1 cellular context compared by ENCODE assay signal in genomic region chr4:177505171-177505615, GRCh38.
A peak's percentile ranks its signal among the peaks of the same experiment; 100 is the strongest.
TF ChIP-seq lines count a peak whose summit lies in the region.

No MANE protein-coding gene starts in this region.

TF ChIP-seq in K562, 482 proteins besides CTCF, POLR2A, EP300 and RAD21 (continued from another document and continues in another):
- TF ChIP-seq TFAP4 (CRISPR knock-in tag; IDR thresholded peaks at IDR 0.05; ENCODE audit: borderline replicate concordance), result peak; percentile 26; the same call in 1 of the 2 replicates
- TF ChIP-seq ZNF165 (CRISPR knock-in tag; IDR thresholded peaks at IDR 0.05; ENCODE audit: borderline replicate concordance), result no peak
- no peak for TF ChIP-seq ETS2 (tag; IDR thresholded peaks at IDR 0.05; ENCODE audit: borderline replicate concordance, poor library complexity, severe bottlenecking)
- TF ChIP-seq MED1 (CRISPR knock-in tag; IDR thresholded peaks at IDR 0.05; ENCODE audit: borderline replicate concordance), result no peak
- TF ChIP-seq NFE2L1 (tag; IDR thresholded peaks at IDR 0.05; ENCODE audit: borderline replicate concordance, low read depth), result peak; percentile 24; the same call in 1 of the 2 replicates
- TF ChIP-seq CBFA2T2 (conservative IDR thresholded peaks at IDR 0.05), result peak; percentile 24; the same call in 1 of the 2 replicates
- no peak for TF ChIP-seq TRIM25 (IDR thresholded peaks at IDR 0.05; ENCODE audit: borderline replicate concordance)
- TF ChIP-seq, protein P1, sequence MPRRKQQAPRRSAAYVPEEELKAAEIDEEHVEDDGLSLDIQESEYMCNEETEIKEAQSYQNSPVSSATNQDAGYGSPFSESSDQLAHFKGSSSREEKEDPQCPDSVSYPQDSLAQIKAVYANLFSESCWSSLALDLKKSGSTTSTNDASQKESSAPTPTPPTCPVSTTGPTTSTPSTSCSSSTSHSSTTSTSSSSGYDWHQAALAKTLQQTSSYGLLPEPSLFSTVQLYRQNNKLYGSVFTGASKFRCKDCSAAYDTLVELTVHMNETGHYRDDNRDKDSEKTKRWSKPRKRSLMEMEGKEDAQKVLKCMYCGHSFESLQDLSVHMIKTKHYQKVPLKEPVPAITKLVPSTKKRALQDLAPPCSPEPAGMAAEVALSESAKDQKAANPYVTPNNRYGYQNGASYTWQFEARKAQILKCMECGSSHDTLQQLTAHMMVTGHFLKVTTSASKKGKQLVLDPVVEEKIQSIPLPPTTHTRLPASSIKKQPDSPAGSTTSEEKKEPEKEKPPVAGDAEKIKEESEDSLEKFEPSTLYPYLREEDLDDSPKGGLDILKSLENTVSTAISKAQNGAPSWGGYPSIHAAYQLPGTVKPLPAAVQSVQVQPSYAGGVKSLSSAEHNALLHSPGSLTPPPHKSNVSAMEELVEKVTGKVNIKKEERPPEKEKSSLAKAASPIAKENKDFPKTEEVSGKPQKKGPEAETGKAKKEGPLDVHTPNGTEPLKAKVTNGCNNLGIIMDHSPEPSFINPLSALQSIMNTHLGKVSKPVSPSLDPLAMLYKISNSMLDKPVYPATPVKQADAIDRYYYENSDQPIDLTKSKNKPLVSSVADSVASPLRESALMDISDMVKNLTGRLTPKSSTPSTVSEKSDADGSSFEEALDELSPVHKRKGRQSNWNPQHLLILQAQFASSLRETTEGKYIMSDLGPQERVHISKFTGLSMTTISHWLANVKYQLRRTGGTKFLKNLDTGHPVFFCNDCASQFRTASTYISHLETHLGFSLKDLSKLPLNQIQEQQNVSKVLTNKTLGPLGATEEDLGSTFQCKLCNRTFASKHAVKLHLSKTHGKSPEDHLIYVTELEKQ (CRISPR knock-in tag; IDR thresholded peaks at IDR 0.05), result no peak
- no peak for TF ChIP-seq IRF2 (CRISPR knock-in tag; IDR thresholded peaks at IDR 0.05)
- TF ChIP-seq, protein P2, sequence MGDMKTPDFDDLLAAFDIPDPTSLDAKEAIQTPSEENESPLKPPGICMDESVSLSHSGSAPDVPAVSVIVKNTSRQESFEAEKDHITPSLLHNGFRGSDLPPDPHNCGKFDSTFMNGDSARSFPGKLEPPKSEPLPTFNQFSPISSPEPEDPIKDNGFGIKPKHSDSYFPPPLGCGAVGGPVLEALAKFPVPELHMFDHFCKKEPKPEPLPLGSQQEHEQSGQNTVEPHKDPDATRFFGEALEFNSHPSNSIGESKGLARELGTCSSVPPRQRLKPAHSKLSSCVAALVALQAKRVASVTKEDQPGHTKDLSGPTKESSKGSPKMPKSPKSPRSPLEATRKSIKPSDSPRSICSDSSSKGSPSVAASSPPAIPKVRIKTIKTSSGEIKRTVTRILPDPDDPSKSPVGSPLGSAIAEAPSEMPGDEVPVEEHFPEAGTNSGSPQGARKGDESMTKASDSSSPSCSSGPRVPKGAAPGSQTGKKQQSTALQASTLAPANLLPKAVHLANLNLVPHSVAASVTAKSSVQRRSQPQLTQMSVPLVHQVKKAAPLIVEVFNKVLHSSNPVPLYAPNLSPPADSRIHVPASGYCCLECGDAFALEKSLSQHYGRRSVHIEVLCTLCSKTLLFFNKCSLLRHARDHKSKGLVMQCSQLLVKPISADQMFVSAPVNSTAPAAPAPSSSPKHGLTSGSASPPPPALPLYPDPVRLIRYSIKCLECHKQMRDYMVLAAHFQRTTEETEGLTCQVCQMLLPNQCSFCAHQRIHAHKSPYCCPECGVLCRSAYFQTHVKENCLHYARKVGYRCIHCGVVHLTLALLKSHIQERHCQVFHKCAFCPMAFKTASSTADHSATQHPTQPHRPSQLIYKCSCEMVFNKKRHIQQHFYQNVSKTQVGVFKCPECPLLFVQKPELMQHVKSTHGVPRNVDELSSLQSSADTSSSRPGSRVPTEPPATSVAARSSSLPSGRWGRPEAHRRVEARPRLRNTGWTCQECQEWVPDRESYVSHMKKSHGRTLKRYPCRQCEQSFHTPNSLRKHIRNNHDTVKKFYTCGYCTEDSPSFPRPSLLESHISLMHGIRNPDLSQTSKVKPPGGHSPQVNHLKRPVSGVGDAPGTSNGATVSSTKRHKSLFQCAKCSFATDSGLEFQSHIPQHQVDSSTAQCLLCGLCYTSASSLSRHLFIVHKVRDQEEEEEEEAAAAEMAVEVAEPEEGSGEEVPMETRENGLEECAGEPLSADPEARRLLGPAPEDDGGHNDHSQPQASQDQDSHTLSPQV (IDR thresholded peaks at IDR 0.05), result peak; percentile 59; the same call in 1 of the 2 replicates
- TF ChIP-seq, protein P3, sequence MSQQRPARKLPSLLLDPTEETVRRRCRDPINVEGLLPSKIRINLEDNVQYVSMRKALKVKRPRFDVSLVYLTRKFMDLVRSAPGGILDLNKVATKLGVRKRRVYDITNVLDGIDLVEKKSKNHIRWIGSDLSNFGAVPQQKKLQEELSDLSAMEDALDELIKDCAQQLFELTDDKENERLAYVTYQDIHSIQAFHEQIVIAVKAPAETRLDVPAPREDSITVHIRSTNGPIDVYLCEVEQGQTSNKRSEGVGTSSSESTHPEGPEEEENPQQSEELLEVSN (IDR thresholded peaks at IDR 0.05; ENCODE audit: borderline replicate concordance in 1 of 2, extremely low read depth in 1 of 2, insufficient read depth in 1 of 2, insufficient read length in 1 of 2, low read depth in 1 of 2, low read length in 1 of 2, poor library complexity in 1 of 2, severe bottlenecking in 1 of 2), result peak in 1 of 2 experiments; percentile 66
- TF ChIP-seq ZNF512 (tag; IDR thresholded peaks at IDR 0.05), result no peak
- TF ChIP-seq NUFIP1 (IDR thresholded peaks at IDR 0.05; ENCODE audit: partially characterized antibody), result no peak
- TF ChIP-seq, protein P4, sequence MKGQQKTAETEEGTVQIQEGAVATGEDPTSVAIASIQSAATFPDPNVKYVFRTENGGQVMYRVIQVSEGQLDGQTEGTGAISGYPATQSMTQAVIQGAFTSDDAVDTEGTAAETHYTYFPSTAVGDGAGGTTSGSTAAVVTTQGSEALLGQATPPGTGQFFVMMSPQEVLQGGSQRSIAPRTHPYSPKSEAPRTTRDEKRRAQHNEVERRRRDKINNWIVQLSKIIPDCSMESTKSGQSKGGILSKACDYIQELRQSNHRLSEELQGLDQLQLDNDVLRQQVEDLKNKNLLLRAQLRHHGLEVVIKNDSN (CRISPR knock-in tag; IDR thresholded peaks at IDR 0.05), result no peak
- TF ChIP-seq TCF7 (IDR thresholded peaks at IDR 0.05; ENCODE audit: borderline replicate concordance), result no peak
- no peak for TF ChIP-seq CHCHD3 (CRISPR knock-in tag; IDR thresholded peaks at IDR 0.05)
- TF ChIP-seq LCOR (CRISPR knock-in tag; IDR thresholded peaks at IDR 0.05), result no peak
- TF ChIP-seq MAFG (tag; conservative IDR thresholded peaks at IDR 0.05), result peak; percentile 86
- no peak for TF ChIP-seq HNRNPLL (IDR thresholded peaks at IDR 0.05; ENCODE audit: low read depth, low read length, poor library complexity, severe bottlenecking)
- TF ChIP-seq BACH1 (tag; IDR thresholded peaks at IDR 0.05), result peak; percentile 59
- no peak for TF ChIP-seq ZNF140 (CRISPR knock-in tag; IDR thresholded peaks at IDR 0.05)
- no peak for TF ChIP-seq ZNF217 (CRISPR knock-in tag; IDR thresholded peaks at IDR 0.05)
- TF ChIP-seq ZNF77 (CRISPR knock-in tag; IDR thresholded peaks at IDR 0.05), result no peak
- TF ChIP-seq ATF1 (CRISPR knock-in tag; IDR thresholded peaks at IDR 0.05), result no peak
- 0 out of 2 replicates have a peak, but pooled peaks have one; percentile 22 for TF ChIP-seq ATF1 (tag; IDR thresholded peaks at IDR 0.05)
- no peak for TF ChIP-seq SMARCB1 (IDR thresholded peaks at IDR 0.05; ENCODE audit: insufficient read length, low read depth)
- no peak for TF ChIP-seq ZNF175 (CRISPR knock-in tag; IDR thresholded peaks at IDR 0.05; ENCODE audit: low read depth)
- TF ChIP-seq ZEB2 (IDR thresholded peaks at IDR 0.05), result peak; percentile 92
- no peak for TF ChIP-seq ZFP30 (CRISPR knock-in tag; IDR thresholded peaks at IDR 0.05; ENCODE audit: borderline replicate concordance)
- TF ChIP-seq BCOR (IDR thresholded peaks at IDR 0.05), result no peak
- TF ChIP-seq ARNT (IDR thresholded peaks at IDR 0.05), result no peak
- no peak for TF ChIP-seq ILF3 (IDR thresholded peaks at IDR 0.05; ENCODE audit: borderline replicate concordance)
- no peak for TF ChIP-seq POLR2H (tag; IDR thresholded peaks at IDR 0.05; ENCODE audit: low read depth)
- TF ChIP-seq, protein P5, sequence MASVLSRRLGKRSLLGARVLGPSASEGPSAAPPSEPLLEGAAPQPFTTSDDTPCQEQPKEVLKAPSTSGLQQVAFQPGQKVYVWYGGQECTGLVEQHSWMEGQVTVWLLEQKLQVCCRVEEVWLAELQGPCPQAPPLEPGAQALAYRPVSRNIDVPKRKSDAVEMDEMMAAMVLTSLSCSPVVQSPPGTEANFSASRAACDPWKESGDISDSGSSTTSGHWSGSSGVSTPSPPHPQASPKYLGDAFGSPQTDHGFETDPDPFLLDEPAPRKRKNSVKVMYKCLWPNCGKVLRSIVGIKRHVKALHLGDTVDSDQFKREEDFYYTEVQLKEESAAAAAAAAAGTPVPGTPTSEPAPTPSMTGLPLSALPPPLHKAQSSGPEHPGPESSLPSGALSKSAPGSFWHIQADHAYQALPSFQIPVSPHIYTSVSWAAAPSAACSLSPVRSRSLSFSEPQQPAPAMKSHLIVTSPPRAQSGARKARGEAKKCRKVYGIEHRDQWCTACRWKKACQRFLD (CRISPR knock-in tag; IDR thresholded peaks at IDR 0.05), result no peak
- TF ChIP-seq ZSCAN32 (CRISPR knock-in tag; IDR thresholded peaks at IDR 0.05), result no peak
- TF ChIP-seq RBM15 (IDR thresholded peaks at IDR 0.05; ENCODE audit: insufficient read depth, low read length), result no peak
- TF ChIP-seq WHSC1 (IDR thresholded peaks at IDR 0.05; ENCODE audit: low read length), result no peak
- no peak for TF ChIP-seq HCFC1 (IDR thresholded peaks at IDR 0.05; ENCODE audit: low read depth, low read length)
- no peak for TF ChIP-seq HMG20B (CRISPR knock-in tag; IDR thresholded peaks at IDR 0.05)
- TF ChIP-seq HMGXB4 (CRISPR knock-in tag; IDR thresholded peaks at IDR 0.05), result no peak
- TF ChIP-seq TRIM28 (IDR thresholded peaks at IDR 0.05), result 0 out of 2 replicates have a peak, but pooled peaks have one; percentile 37
- no peak for TF ChIP-seq PHB2 (IDR thresholded peaks at IDR 0.05; ENCODE audit: low read depth)
- TF ChIP-seq CBX8 (IDR thresholded peaks at IDR 0.05; ENCODE audit: borderline replicate concordance, extremely low read depth, low read depth, low read length, poor library complexity, severe bottlenecking), result no peak
